In the genomic region with DNA sequence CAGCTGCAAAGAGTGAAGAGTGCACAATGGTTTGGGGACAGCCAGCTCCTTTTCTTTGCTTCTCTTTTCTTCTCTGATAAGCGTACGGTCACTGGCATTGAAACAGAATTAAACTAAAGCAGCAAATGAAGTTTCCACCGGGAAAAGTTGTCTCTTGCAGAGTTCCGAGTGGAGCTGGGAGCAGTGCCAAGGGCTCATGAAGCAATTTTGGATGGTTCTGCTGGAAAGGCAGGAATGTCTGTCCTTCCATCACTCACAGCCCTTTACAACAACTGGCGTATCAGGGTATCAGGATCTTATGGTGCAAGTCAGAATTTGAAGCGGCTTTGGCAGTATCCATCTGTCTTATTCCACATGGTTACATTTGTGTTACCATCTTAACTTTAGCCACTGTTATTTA, we compare ENCODE assay signal across 1 cellular context.
TF ChIP-seq lines count a peak whose summit lies in the region.

No MANE protein-coding gene starts in this region.

TF ChIP-seq in H1, 55 proteins besides CTCF, POLR2A, EP300 and RAD21 (continued from another document):
- TF ChIP-seq, protein P1, sequence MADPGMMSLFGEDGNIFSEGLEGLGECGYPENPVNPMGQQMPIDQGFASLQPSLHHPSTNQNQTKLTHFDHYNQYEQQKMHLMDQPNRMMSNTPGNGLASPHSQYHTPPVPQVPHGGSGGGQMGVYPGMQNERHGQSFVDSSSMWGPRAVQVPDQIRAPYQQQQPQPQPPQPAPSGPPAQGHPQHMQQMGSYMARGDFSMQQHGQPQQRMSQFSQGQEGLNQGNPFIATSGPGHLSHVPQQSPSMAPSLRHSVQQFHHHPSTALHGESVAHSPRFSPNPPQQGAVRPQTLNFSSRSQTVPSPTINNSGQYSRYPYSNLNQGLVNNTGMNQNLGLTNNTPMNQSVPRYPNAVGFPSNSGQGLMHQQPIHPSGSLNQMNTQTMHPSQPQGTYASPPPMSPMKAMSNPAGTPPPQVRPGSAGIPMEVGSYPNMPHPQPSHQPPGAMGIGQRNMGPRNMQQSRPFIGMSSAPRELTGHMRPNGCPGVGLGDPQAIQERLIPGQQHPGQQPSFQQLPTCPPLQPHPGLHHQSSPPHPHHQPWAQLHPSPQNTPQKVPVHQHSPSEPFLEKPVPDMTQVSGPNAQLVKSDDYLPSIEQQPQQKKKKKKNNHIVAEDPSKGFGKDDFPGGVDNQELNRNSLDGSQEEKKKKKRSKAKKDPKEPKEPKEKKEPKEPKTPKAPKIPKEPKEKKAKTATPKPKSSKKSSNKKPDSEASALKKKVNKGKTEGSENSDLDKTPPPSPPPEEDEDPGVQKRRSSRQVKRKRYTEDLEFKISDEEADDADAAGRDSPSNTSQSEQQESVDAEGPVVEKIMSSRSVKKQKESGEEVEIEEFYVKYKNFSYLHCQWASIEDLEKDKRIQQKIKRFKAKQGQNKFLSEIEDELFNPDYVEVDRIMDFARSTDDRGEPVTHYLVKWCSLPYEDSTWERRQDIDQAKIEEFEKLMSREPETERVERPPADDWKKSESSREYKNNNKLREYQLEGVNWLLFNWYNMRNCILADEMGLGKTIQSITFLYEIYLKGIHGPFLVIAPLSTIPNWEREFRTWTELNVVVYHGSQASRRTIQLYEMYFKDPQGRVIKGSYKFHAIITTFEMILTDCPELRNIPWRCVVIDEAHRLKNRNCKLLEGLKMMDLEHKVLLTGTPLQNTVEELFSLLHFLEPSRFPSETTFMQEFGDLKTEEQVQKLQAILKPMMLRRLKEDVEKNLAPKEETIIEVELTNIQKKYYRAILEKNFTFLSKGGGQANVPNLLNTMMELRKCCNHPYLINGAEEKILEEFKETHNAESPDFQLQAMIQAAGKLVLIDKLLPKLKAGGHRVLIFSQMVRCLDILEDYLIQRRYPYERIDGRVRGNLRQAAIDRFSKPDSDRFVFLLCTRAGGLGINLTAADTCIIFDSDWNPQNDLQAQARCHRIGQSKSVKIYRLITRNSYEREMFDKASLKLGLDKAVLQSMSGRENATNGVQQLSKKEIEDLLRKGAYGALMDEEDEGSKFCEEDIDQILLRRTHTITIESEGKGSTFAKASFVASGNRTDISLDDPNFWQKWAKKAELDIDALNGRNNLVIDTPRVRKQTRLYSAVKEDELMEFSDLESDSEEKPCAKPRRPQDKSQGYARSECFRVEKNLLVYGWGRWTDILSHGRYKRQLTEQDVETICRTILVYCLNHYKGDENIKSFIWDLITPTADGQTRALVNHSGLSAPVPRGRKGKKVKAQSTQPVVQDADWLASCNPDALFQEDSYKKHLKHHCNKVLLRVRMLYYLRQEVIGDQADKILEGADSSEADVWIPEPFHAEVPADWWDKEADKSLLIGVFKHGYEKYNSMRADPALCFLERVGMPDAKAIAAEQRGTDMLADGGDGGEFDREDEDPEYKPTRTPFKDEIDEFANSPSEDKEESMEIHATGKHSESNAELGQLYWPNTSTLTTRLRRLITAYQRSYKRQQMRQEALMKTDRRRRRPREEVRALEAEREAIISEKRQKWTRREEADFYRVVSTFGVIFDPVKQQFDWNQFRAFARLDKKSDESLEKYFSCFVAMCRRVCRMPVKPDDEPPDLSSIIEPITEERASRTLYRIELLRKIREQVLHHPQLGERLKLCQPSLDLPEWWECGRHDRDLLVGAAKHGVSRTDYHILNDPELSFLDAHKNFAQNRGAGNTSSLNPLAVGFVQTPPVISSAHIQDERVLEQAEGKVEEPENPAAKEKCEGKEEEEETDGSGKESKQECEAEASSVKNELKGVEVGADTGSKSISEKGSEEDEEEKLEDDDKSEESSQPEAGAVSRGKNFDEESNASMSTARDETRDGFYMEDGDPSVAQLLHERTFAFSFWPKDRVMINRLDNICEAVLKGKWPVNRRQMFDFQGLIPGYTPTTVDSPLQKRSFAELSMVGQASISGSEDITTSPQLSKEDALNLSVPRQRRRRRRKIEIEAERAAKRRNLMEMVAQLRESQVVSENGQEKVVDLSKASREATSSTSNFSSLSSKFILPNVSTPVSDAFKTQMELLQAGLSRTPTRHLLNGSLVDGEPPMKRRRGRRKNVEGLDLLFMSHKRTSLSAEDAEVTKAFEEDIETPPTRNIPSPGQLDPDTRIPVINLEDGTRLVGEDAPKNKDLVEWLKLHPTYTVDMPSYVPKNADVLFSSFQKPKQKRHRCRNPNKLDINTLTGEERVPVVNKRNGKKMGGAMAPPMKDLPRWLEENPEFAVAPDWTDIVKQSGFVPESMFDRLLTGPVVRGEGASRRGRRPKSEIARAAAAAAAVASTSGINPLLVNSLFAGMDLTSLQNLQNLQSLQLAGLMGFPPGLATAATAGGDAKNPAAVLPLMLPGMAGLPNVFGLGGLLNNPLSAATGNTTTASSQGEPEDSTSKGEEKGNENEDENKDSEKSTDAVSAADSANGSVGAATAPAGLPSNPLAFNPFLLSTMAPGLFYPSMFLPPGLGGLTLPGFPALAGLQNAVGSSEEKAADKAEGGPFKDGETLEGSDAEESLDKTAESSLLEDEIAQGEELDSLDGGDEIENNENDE (IDR thresholded peaks at IDR 0.05; ENCODE audit: insufficient replicate concordance, low read length): no peak
- no peak for TF ChIP-seq CHD2 (IDR thresholded peaks at IDR 0.05; ENCODE audit: low read length)
- no peak for TF ChIP-seq ASH2L (IDR thresholded peaks at IDR 0.05; ENCODE audit: low read length)
- no peak for TF ChIP-seq CREB1 (IDR thresholded peaks at IDR 0.05)
- no peak for TF ChIP-seq KDM1A (IDR thresholded peaks at IDR 0.05; ENCODE audit: borderline replicate concordance, low read length)
TF ChIP-seq in H1: peak in this region for 0.
